In genomic region chr5:180133971-180134508, GRCh38 we compare ENCODE assay signal across 18 cellular contexts.
"Had no signal": no experiment of that assay in that cellular context is flagged by ENCODE, and none has a peak within 500 bp of the region (broad histone marks: within the 10 kb centered on the region; RNA-seq: fewer than 3 reads in every experiment).

No MANE protein-coding gene starts in this region.

- DNase-seq: activated naive CD4-positive, alpha-beta T cell treated with anti-CD3 and anti-CD28 coated beads, Interleukin-2, amount 50 U/mL, for 16 hours; cortex of kidney; effector memory CD4-positive, alpha-beta T cell; hippocampal formation; mammary epithelial cell; mucosa of descending colon; nucleus accumbens; SHP77; stimulated activated CD4-positive, alpha-beta T cell treated with anti-CD3 and anti-CD28 coated beads, Interleukin-15, amount 100 ng/mL, for 24 hours; stimulated activated CD4-positive, alpha-beta T cell treated with anti-CD3 and anti-CD28 coated beads, Interleukin-4, amount 100 ng/mL, for 24 hours; T-helper 17 cell had no signal

- H3K4me3 ChIP-seq: adrenal gland, gastroesophageal sphincter, mucosa of descending colon, tibial nerve had no signal

- H3K9me3 ChIP-seq: adrenal gland, gastroesophageal sphincter, mucosa of descending colon, tibial nerve had no signal

- H3K4me3 Mint-ChIP-seq: activated T-helper 1 cell treated with anti-CD3 and anti-CD28 coated beads, Interleukin-12 subunit alpha, Interleukin-12 subunit beta, Interleukin-2, Interleukin-4 antibody, amounts not matched to agents 30 ng/mL and 10 ng/mL and 1 ng/mL, durations not matched to agents 14 hours and 24 hours and 36 hours; T-helper 17 cell; WTC11 had no signal

- H3K27me3 ChIP-seq: adrenal gland, tibial nerve had no signal

- H3K9me3 Mint-ChIP-seq: activated T-helper 1 cell treated with anti-CD3 and anti-CD28 coated beads, Interleukin-12 subunit alpha, Interleukin-12 subunit beta, Interleukin-2, Interleukin-4 antibody, amounts not matched to agents 30 ng/mL and 10 ng/mL and 1 ng/mL, durations not matched to agents 14 hours and 24 hours and 36 hours; naive thymus-derived CD8-positive, alpha-beta T cell; WTC11 had no signal

- H3K27ac Mint-ChIP-seq: activated T-helper 1 cell treated with anti-CD3 and anti-CD28 coated beads, Interleukin-12 subunit alpha, Interleukin-12 subunit beta, Interleukin-2, Interleukin-4 antibody, amounts not matched to agents 30 ng/mL and 10 ng/mL and 1 ng/mL, durations not matched to agents 14 hours and 24 hours and 36 hours; T-helper 17 cell; WTC11 had no signal

- H3K36me3 Mint-ChIP-seq: naive thymus-derived CD8-positive, alpha-beta T cell; WTC11 had no signal

- H3K27ac ChIP-seq: adrenal gland, epithelial cell of prostate, gastroesophageal sphincter had no signal

- H3K4me1 ChIP-seq: adrenal gland, gastroesophageal sphincter had no signal

- H3K4me1 Mint-ChIP-seq: WTC11 had no signal

- ATAC-seq: gastroesophageal sphincter; mucosa of descending colon; naive thymus-derived CD8-positive, alpha-beta T cell; T-helper 17 cell; WTC11 had no signal

- H3K36me3 ChIP-seq: adrenal gland, gastroesophageal sphincter, tibial nerve had no signal
